In genomic region chr12:106773945-106774807, GRCh38 we compare ENCODE assay signal across 1 cellular context.
TF ChIP-seq lines count a peak whose summit lies in the region.

A gene with protein sequence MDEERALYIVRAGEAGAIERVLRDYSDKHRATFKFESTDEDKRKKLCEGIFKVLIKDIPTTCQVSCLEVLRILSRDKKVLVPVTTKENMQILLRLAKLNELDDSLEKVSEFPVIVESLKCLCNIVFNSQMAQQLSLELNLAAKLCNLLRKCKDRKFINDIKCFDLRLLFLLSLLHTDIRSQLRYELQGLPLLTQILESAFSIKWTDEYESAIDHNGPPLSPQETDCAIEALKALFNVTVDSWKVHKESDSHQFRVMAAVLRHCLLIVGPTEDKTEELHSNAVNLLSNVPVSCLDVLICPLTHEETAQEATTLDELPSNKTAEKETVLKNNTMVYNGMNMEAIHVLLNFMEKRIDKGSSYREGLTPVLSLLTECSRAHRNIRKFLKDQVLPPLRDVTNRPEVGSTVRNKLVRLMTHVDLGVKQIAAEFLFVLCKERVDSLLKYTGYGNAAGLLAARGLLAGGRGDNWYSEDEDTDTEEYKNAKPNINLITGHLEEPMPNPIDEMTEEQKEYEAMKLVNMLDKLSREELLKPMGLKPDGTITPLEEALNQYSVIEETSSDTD (plus strand): TSS chr12:106774682. CDS start chr12:106774746, 64 bp downstream.

TF ChIP-seq in K562, 482 proteins besides CTCF, POLR2A, EP300 and RAD21 (continued from another document and continues in another):
- TF ChIP-seq, protein P1, sequence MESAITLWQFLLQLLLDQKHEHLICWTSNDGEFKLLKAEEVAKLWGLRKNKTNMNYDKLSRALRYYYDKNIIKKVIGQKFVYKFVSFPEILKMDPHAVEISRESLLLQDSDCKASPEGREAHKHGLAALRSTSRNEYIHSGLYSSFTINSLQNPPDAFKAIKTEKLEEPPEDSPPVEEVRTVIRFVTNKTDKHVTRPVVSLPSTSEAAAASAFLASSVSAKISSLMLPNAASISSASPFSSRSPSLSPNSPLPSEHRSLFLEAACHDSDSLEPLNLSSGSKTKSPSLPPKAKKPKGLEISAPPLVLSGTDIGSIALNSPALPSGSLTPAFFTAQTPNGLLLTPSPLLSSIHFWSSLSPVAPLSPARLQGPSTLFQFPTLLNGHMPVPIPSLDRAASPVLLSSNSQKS (CRISPR knock-in tag; IDR thresholded peaks at IDR 0.05) = no peak
- TF ChIP-seq ZNF347 (CRISPR knock-in tag; IDR thresholded peaks at IDR 0.05; ENCODE audit: low read depth) (no peak), CBFA2T3 (IDR thresholded peaks at IDR 0.05) (no peak), SREBF2 (CRISPR knock-in tag; IDR thresholded peaks at IDR 0.05) (no peak), RBM39 (optimal IDR thresholded peaks at IDR 0.05; ENCODE audit: low read depth, low read length) (no peak), ZNF239 (CRISPR knock-in tag; IDR thresholded peaks at IDR 0.05) (no peak), CUX1 (CRISPR knock-in tag; IDR thresholded peaks at IDR 0.05) (0 out of 2 replicates have a peak, but pooled peaks have one; percentile 62), CREM (IDR thresholded peaks at IDR 0.05; ENCODE audit: low read depth) (peak; percentile 93), CREBBP (IDR thresholded peaks at IDR 0.05; ENCODE audit: low read depth, low read length) (no peak), FOXA3 (CRISPR knock-in tag; conservative IDR thresholded peaks at IDR 0.05 in 1 of 2, IDR thresholded peaks at IDR 0.05 in 1 of 2) (peak in 1 of 2 experiments; percentile 66; a peak in 1 of 4 replicates), ZNF354B (CRISPR knock-in tag; IDR thresholded peaks at IDR 0.05) (no peak), PRPF4 (IDR thresholded peaks at IDR 0.05; ENCODE audit: insufficient read depth, low read depth, low read length, poor library complexity, severe bottlenecking) (no peak), RB1 (IDR thresholded peaks at IDR 0.05; ENCODE audit: low read depth) (peak; percentile 61; the same call in 1 of the 2 replicates), MAZ (CRISPR knock-in tag; conservative IDR thresholded peaks at IDR 0.05 in 1 of 2, IDR thresholded peaks at IDR 0.05 in 1 of 2) (peak; percentile 58 to 91), ZKSCAN1 (IDR thresholded peaks at IDR 0.05; ENCODE audit: low read depth, low read length) (no peak), SIN3B (IDR thresholded peaks at IDR 0.05; ENCODE audit: low read depth) (0 out of 2 replicates have a peak, but pooled peaks have one; percentile 4), ZNF609 (CRISPR knock-in tag; IDR thresholded peaks at IDR 0.05; ENCODE audit: borderline replicate concordance) (no peak), ZC3H11A (IDR thresholded peaks at IDR 0.05; ENCODE audit: low read depth, low read length) (no peak), PRMT5 (CRISPR knock-in tag; IDR thresholded peaks at IDR 0.05) (no peak)
- TF ChIP-seq, protein P2, sequence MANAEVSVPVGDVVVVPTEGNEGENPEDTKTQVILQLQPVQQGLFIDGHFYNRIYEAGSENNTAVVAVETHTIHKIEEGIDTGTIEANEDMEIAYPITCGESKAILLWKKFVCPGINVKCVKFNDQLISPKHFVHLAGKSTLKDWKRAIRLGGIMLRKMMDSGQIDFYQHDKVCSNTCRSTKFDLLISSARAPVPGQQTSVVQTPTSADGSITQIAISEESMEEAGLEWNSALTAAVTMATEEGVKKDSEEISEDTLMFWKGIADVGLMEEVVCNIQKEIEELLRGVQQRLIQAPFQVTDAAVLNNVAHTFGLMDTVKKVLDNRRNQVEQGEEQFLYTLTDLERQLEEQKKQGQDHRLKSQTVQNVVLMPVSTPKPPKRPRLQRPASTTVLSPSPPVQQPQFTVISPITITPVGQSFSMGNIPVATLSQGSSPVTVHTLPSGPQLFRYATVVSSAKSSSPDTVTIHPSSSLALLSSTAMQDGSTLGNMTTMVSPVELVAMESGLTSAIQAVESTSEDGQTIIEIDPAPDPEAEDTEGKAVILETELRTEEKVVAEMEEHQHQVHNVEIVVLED (CRISPR knock-in tag; IDR thresholded peaks at IDR 0.05) = no peak; the same call in 1 of the 2 replicates
- TF ChIP-seq, protein P3, sequence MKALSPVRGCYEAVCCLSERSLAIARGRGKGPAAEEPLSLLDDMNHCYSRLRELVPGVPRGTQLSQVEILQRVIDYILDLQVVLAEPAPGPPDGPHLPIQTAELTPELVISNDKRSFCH (CRISPR knock-in tag; IDR thresholded peaks at IDR 0.05) = no peak
- TF ChIP-seq, protein P3 (tag; IDR thresholded peaks at IDR 0.05) = peak; percentile 22; the same call in 1 of the 2 replicates
- TF ChIP-seq, protein P4, sequence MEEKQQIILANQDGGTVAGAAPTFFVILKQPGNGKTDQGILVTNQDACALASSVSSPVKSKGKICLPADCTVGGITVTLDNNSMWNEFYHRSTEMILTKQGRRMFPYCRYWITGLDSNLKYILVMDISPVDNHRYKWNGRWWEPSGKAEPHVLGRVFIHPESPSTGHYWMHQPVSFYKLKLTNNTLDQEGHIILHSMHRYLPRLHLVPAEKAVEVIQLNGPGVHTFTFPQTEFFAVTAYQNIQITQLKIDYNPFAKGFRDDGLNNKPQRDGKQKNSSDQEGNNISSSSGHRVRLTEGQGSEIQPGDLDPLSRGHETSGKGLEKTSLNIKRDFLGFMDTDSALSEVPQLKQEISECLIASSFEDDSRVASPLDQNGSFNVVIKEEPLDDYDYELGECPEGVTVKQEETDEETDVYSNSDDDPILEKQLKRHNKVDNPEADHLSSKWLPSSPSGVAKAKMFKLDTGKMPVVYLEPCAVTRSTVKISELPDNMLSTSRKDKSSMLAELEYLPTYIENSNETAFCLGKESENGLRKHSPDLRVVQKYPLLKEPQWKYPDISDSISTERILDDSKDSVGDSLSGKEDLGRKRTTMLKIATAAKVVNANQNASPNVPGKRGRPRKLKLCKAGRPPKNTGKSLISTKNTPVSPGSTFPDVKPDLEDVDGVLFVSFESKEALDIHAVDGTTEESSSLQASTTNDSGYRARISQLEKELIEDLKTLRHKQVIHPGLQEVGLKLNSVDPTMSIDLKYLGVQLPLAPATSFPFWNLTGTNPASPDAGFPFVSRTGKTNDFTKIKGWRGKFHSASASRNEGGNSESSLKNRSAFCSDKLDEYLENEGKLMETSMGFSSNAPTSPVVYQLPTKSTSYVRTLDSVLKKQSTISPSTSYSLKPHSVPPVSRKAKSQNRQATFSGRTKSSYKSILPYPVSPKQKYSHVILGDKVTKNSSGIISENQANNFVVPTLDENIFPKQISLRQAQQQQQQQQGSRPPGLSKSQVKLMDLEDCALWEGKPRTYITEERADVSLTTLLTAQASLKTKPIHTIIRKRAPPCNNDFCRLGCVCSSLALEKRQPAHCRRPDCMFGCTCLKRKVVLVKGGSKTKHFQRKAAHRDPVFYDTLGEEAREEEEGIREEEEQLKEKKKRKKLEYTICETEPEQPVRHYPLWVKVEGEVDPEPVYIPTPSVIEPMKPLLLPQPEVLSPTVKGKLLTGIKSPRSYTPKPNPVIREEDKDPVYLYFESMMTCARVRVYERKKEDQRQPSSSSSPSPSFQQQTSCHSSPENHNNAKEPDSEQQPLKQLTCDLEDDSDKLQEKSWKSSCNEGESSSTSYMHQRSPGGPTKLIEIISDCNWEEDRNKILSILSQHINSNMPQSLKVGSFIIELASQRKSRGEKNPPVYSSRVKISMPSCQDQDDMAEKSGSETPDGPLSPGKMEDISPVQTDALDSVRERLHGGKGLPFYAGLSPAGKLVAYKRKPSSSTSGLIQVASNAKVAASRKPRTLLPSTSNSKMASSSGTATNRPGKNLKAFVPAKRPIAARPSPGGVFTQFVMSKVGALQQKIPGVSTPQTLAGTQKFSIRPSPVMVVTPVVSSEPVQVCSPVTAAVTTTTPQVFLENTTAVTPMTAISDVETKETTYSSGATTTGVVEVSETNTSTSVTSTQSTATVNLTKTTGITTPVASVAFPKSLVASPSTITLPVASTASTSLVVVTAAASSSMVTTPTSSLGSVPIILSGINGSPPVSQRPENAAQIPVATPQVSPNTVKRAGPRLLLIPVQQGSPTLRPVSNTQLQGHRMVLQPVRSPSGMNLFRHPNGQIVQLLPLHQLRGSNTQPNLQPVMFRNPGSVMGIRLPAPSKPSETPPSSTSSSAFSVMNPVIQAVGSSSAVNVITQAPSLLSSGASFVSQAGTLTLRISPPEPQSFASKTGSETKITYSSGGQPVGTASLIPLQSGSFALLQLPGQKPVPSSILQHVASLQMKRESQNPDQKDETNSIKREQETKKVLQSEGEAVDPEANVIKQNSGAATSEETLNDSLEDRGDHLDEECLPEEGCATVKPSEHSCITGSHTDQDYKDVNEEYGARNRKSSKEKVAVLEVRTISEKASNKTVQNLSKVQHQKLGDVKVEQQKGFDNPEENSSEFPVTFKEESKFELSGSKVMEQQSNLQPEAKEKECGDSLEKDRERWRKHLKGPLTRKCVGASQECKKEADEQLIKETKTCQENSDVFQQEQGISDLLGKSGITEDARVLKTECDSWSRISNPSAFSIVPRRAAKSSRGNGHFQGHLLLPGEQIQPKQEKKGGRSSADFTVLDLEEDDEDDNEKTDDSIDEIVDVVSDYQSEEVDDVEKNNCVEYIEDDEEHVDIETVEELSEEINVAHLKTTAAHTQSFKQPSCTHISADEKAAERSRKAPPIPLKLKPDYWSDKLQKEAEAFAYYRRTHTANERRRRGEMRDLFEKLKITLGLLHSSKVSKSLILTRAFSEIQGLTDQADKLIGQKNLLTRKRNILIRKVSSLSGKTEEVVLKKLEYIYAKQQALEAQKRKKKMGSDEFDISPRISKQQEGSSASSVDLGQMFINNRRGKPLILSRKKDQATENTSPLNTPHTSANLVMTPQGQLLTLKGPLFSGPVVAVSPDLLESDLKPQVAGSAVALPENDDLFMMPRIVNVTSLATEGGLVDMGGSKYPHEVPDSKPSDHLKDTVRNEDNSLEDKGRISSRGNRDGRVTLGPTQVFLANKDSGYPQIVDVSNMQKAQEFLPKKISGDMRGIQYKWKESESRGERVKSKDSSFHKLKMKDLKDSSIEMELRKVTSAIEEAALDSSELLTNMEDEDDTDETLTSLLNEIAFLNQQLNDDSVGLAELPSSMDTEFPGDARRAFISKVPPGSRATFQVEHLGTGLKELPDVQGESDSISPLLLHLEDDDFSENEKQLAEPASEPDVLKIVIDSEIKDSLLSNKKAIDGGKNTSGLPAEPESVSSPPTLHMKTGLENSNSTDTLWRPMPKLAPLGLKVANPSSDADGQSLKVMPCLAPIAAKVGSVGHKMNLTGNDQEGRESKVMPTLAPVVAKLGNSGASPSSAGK (IDR thresholded peaks at IDR 0.05) = peak; percentile 79
